12 cellular contexts compared by ENCODE assay signal in the genomic region with DNA sequence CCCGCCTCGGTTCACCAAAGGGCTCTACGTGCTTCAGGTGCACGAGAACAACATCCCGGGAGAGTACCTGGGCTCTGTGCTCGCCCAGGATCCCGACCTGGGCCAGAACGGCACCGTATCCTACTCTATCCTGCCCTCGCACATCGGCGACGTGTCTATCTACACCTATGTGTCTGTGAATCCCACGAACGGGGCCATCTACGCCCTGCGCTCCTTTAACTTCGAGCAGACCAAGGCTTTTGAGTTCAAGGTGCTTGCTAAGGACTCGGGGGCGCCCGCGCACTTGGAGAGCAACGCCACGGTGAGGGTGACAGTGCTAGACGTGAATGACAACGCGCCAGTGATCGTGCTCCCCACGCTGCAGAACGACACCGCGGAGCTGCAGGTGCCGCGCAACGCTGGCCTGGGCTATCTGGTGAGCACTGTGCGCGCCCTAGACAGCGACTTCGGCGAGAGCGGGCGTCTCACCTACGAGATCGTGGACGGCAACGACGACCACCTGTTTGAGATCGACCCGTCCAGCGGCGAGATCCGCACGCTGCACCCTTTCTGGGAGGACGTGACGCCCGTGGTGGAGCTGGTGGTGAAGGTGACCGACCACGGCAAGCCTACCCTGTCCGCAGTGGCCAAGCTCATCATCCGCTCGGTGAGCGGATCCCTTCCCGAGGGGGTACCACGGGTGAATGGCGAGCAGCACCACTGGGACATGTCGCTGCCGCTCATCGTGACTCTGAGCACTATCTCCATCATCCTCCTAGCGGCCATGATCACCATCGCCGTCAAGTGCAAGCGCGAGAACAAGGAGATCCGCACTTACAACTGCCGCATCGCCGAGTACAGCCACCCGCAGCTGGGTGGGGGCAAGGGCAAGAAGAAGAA. TPM values are rescaled to one million over a fixed set of nuclear protein-coding genes. Genes with fewer than 3 reads are reported as not detected.
A peak's percentile ranks its signal among the peaks of the same experiment; 100 is the strongest.
DNase-seq lines count a peak whose midpoint lies in the region; ATAC-seq and TF ChIP-seq lines count a peak whose summit lies in the region.
"Had no signal": no experiment of that assay in that cellular context is flagged by ENCODE, and none has a peak within 500 bp of the region (broad histone marks: within the 10 kb centered on the region; RNA-seq: fewer than 3 reads in every experiment).

No MANE protein-coding gene starts in this region.

- H3K27me3 ChIP-seq in adrenal gland (peaks cover 30% of the 10 kb centered on the region), iPS DF 6.9 (ENCODE audit: control insufficient read depth, insufficient read depth, low read length) (peaks cover 51% of the 10 kb centered on the region)

- H3K36me3 ChIP-seq in adrenal gland (replicated peaks in 1 of 2) = no peaks in the 10 kb centered on the region
- H3K36me3 ChIP-seq in iPS DF 6.9 (ENCODE audit: control insufficient read depth, insufficient read depth, low read length) = no peaks in the 10 kb centered on the region
- H3K36me3 ChIP-seq: colonic mucosa had no signal

- H3K4me1 ChIP-seq in adrenal gland (replicated peaks in 1 of 2) = peaks cover 14 to 22% of the 10 kb centered on the region in 2 donors
- peaks cover 12% of the 10 kb centered on the region for H3K4me1 ChIP-seq in iPS DF 6.9 (ENCODE audit: control insufficient read depth, insufficient read depth, low read length)
- H3K4me1 ChIP-seq: colonic mucosa had no signal

- 4 to 8% (median 7%) methylated on average over 24 to 78 of the region's 78 CpGs for WGBS in adrenal gland, 4 donors
- no CpG with 5 or more reads among the region's 78 CpGs for WGBS in iPS DF 6.9 (ENCODE audit: insufficient coverage, insufficient read length)

- H3K4me3 ChIP-seq in adrenal gland (peak overlapping the region in 1 of 4 donors; percentile 64), iPS DF 6.9 (ENCODE audit: low read length) (peak overlapping the region; percentile 34; the same call in 1 of the 2 replicates)
- H3K4me3 ChIP-seq: colonic mucosa had no signal

- peak in 3 of 6 experiments; percentile 5 to 26 (median 8) for TF ChIP-seq CTCF in adrenal gland (IDR thresholded peaks at IDR 0.05)

- DNase-seq in D341Med (ENCODE audit: low spot score) (peak; percentile 36), adrenal gland (peak in 4 of 7 donors; percentile 7 to 64 (median 15)), iPS DF 6.9 (ENCODE audit: low read depth, low spot score) (no peak), posterior vena cava (ENCODE audit: low spot score) (peak; percentile 77), NCI-H2196 (lab: John Stamatoyannopoulos, UW; ENCODE audit: unreplicated experiment) (no peak), 8988T (no peak)
- DNase-seq: colonic mucosa, GF-D8, KBM-7, SHP77 had no signal

- H3K9me3 ChIP-seq in adrenal gland (replicated peaks in 1 of 3) = no peaks in the 10 kb centered on the region
- no peaks in the 10 kb centered on the region for H3K9me3 ChIP-seq in iPS DF 6.9 (ENCODE audit: control insufficient read depth, insufficient read depth, low read length)
- H3K9me3 ChIP-seq: colonic mucosa had no signal

- no peak for TF ChIP-seq POLR2A in adrenal gland (IDR thresholded peaks at IDR 0.05)

- H3K27ac ChIP-seq in adrenal gland (peak overlapping the region in 1 of 5 donors; percentile 52), iPS DF 6.9 (ENCODE audit: low read length) (no peak overlapping the region)
- H3K27ac ChIP-seq: colonic mucosa had no signal

- intact Hi-C loops in adrenal gland (cut with DNase I) = loop anchor here in 1 of 2 donors (10.0 kb wide), 1 partner anchor 221 kb away; no protein-coding TSS in a partner anchor
- intact Hi-C loops in posterior vena cava (cut with DNase I) = no loop called here

- ATAC-seq in GM19035 (IDR thresholded peaks at IDR 0.05; ENCODE audit: unreplicated experiment) (no peak), HG03095 (IDR thresholded peaks at IDR 0.05; ENCODE audit: unreplicated experiment) (no peak)

RNA-seq across cellular contexts. Expression of gene PCDH17, which starts 2.6 kb away (rescaled TPM):
- 10 to 100 TPM in 1 of 8 donors, 1 to 10 TPM in 7; 4.8 to 12.3 (median 6.0) TPM for total RNA-seq in adrenal gland
- polyA plus RNA-seq in adrenal gland = 1 to 10 TPM in 2 of 3 donors, under 1 TPM in 1; 0.47 to 4.4 (median 1.5) TPM
- total RNA-seq in posterior vena cava = 10 to 100 TPM in 1 of 2 donors, 1 to 10 TPM in 1; 7.3 to 10.5 TPM

Comparison
In these comparisons a context has a peak if more than half of its experiments do, and no peak if none do; other contexts are left out.
1. DNase-seq: peak in D341Med (single experiment), adrenal gland (4 of 7) and posterior vena cava (single experiment); none in iPS DF 6.9 (single experiment), NCI-H2196 (single experiment) and 8988T (single experiment).